In genomic region chr6:117237561-117237960, GRCh38 we compare ENCODE assay signal across 21 cellular contexts. TPM values are rescaled to one million over a fixed set of nuclear protein-coding genes. Genes with fewer than 3 reads are reported as not detected.
DNase-seq lines count a peak whose midpoint lies in the region; ATAC-seq, FAIRE-seq and TF ChIP-seq lines count a peak whose summit lies in the region.
"Had no signal": no experiment of that assay in that cellular context is flagged by ENCODE, and none has a peak within 500 bp of the region (broad histone marks: within the 10 kb centered on the region; RNA-seq: fewer than 3 reads in every experiment).

No MANE protein-coding gene starts in this region.

- H3K4me2 ChIP-seq in keratinocyte (ENCODE audit: control insufficient read depth, extremely low read depth, insufficient read depth, low read depth, low read length), result peak overlapping the region; percentile 45

- H3K27me3 ChIP-seq in keratinocyte (ENCODE audit: control insufficient read depth, extremely low read depth, insufficient read depth, low read length) (no peaks in the 10 kb centered on the region), small intestine (ENCODE audit: control insufficient read depth in 2 of 2, insufficient read depth in 2 of 2, low read length in 2 of 2) (no peaks in the 10 kb centered on the region)
- H3K27me3 ChIP-seq: body of pancreas, neutrophil had no signal

- peaks cover 9% of the 10 kb centered on the region for H3K27me3 Mint-ChIP-seq in chondrocyte (ENCODE audit: low read depth)
- H3K27me3 Mint-ChIP-seq: activated T-cell treated with anti-CD3 and anti-CD28 coated beads, Interleukin-2, amount 50 U/mL, for 24 hours had no signal

- H3K4me1 Mint-ChIP-seq in chondrocyte (ENCODE audit: low read depth), result no peaks in the 10 kb centered on the region
- H3K4me1 Mint-ChIP-seq: stimulated activated naive B cell treated with anti-CD40 and anti-IgM and Interleukin-4, amounts not matched to agents 10 μg/mL and 1 μg/mL and 100 μg/mL, for 72 hours had no signal

- TF ChIP-seq CTCF in keratinocyte (optimal IDR thresholded peaks at IDR 0.05 in 1 of 3, IDR thresholded peaks at IDR 0.05 in 1 of 3, conservative IDR thresholded peaks at IDR 0.05 in 1 of 3; ENCODE audit: extremely low read depth in 1 of 3, insufficient read depth in 2 of 3, low read length in 3 of 3) (no peak), chondrocyte (IDR thresholded peaks at IDR 0.05) (no peak)

- H3K36me3 ChIP-seq in keratinocyte (ENCODE audit: control insufficient read depth in 2 of 2, extremely low read depth in 1 of 2, insufficient read depth in 2 of 2, low read length in 2 of 2) (no peaks in the 10 kb centered on the region), small intestine (ENCODE audit: control insufficient read depth in 2 of 2, insufficient read depth in 2 of 2, low read length in 2 of 2) (no peaks in the 10 kb centered on the region)
- H3K36me3 ChIP-seq: neutrophil, WERI-Rb-1 had no signal

- no peaks in the 10 kb centered on the region for H3K9me1 ChIP-seq in keratinocyte (ENCODE audit: control insufficient read depth, extremely low read depth, insufficient read depth, low read length)

- dilution Hi-C loops in keratinocyte (cut with MboI; ENCODE audit: extremely low pct_ligation_motif_present, low sequenced_read_pairs), result no loop called here

- H3K9ac ChIP-seq in keratinocyte (ENCODE audit: control insufficient read depth, extremely low read depth, insufficient read depth, low read length), result no peak overlapping the region

- 69 to 79% (median 71%) methylated on average over 2 of the region's 2 CpGs for WGBS in small intestine, 3 donors

- H3K4me1 ChIP-seq in keratinocyte (ENCODE audit: control insufficient read depth, extremely low read depth, insufficient read depth, low read length) (peaks cover 9% of the 10 kb centered on the region), small intestine (ENCODE audit: control insufficient read depth in 2 of 2, insufficient read depth in 1 of 2, low read depth in 1 of 2, low read length in 1 of 2) (no peaks in the 10 kb centered on the region)
- H3K4me1 ChIP-seq: body of pancreas had no signal

- no peaks in the 10 kb centered on the region for H4K20me1 ChIP-seq in keratinocyte (ENCODE audit: control insufficient read depth, extremely low read depth, insufficient read depth, low read length)

- peak; percentile 46 for DNase-seq in EL
- DNase-seq in M059J (ENCODE audit: low read depth), result peak; percentile 51
- peak; percentile 26 for DNase-seq in amniotic epithelial cell (ENCODE audit: low read depth)
- DNase-seq in keratinocyte (ENCODE audit: low read depth, low spot score), result no peak
- no peak for DNase-seq in T-helper 2 cell
- no peak for DNase-seq in small intestine
- DNase-seq in chondrocyte (ENCODE audit: low spot score), result no peak
- DNase-seq: activated CD4-positive, alpha-beta memory T cell treated with anti-CD3 and anti-CD28 coated beads for 36 hours; activated naive CD4-positive, alpha-beta T cell treated with anti-CD3 and anti-CD28 coated beads, Interleukin-2, amount 50 U/mL, for 16 hours; activated T-cell treated with anti-CD3 and anti-CD28 coated beads, Interleukin-2, amount 50 U/mL, for 24 hours; body of pancreas; mucosa of descending colon; NCI-H146; RPMI8226; stimulated activated naive B cell treated with anti-CD40 and anti-IgM and Interleukin-4, amounts not matched to agents 10 μg/mL and 1 μg/mL and 100 μg/mL, for 72 hours; WERI-Rb-1 had no signal

- no peak overlapping the region for H3K4me3 Mint-ChIP-seq in chondrocyte (ENCODE audit: unreplicated experiment)
- H3K4me3 Mint-ChIP-seq: activated CD4-positive, alpha-beta memory T cell treated with anti-CD3 and anti-CD28 coated beads for 36 hours; activated T-cell treated with anti-CD3 and anti-CD28 coated beads, Interleukin-2, amount 50 U/mL, for 24 hours; stimulated activated naive B cell treated with anti-CD40 and anti-IgM and Interleukin-4, amounts not matched to agents 10 μg/mL and 1 μg/mL and 100 μg/mL, for 72 hours had no signal

- no peaks in the 10 kb centered on the region for H3K36me3 Mint-ChIP-seq in chondrocyte (ENCODE audit: low read depth)
- H3K36me3 Mint-ChIP-seq: activated CD4-positive, alpha-beta memory T cell treated with anti-CD3 and anti-CD28 coated beads for 36 hours; stimulated activated naive B cell treated with anti-CD40 and anti-IgM and Interleukin-4, amounts not matched to agents 10 μg/mL and 1 μg/mL and 100 μg/mL, for 72 hours had no signal

- H3K27ac ChIP-seq in keratinocyte (ENCODE audit: control insufficient read depth, insufficient read depth, low read length) (no peak overlapping the region), small intestine (ENCODE audit: low read depth in 1 of 2, low read length in 1 of 2) (no peak overlapping the region)
- H3K27ac ChIP-seq: body of pancreas, neutrophil, WERI-Rb-1 had no signal

- no peak for ATAC-seq in GM19455 (IDR thresholded peaks at IDR 0.05; ENCODE audit: unreplicated experiment)
- ATAC-seq: body of pancreas; left lobe of liver; mucosa of descending colon; stimulated activated naive B cell treated with anti-CD40 and anti-IgM and Interleukin-4, amounts not matched to agents 10 μg/mL and 1 μg/mL and 100 μg/mL, for 72 hours had no signal

- H3K79me2 ChIP-seq in keratinocyte (ENCODE audit: control insufficient read depth, insufficient read depth, low read length), result no peaks in the 10 kb centered on the region

- H3K4me3 ChIP-seq in keratinocyte (ENCODE audit: control insufficient read depth in 2 of 3, extremely low read depth in 1 of 3, insufficient read depth in 2 of 3, low read depth in 1 of 3, low read length in 3 of 3), result peak overlapping the region in 2 of 3 experiments; percentile 23 to 24
- H3K4me3 ChIP-seq in small intestine (ENCODE audit: low read depth in 1 of 2, low read length in 2 of 2), result no peak overlapping the region
- H3K4me3 ChIP-seq: body of pancreas, mucosa of descending colon had no signal

- no peaks in the 10 kb centered on the region for H3K9me3 ChIP-seq in keratinocyte (ENCODE audit: control insufficient read depth, low read depth, low read length)
- H3K9me3 ChIP-seq in small intestine (ENCODE audit: control insufficient read depth, low read depth), result no peaks in the 10 kb centered on the region
- H3K9me3 ChIP-seq: body of pancreas, mucosa of descending colon, neutrophil had no signal

- no peak overlapping the region for H2AFZ ChIP-seq in keratinocyte (ENCODE audit: control insufficient read depth, low read length)

- peak; percentile 78 for FAIRE-seq in keratinocyte (lab: Jason Lieb, UNC)
- FAIRE-seq in small intestine (lab: Jason Lieb, UNC), result no peak

- no peaks in the 10 kb centered on the region for H3K9me3 Mint-ChIP-seq in chondrocyte (ENCODE audit: low read depth)
- H3K9me3 Mint-ChIP-seq: activated CD4-positive, alpha-beta memory T cell treated with anti-CD3 and anti-CD28 coated beads for 36 hours; activated T-cell treated with anti-CD3 and anti-CD28 coated beads, Interleukin-2, amount 50 U/mL, for 24 hours; stimulated activated naive B cell treated with anti-CD40 and anti-IgM and Interleukin-4, amounts not matched to agents 10 μg/mL and 1 μg/mL and 100 μg/mL, for 72 hours had no signal

- H3K27ac Mint-ChIP-seq in chondrocyte (ENCODE audit: unreplicated experiment), result no peak overlapping the region
- H3K27ac Mint-ChIP-seq: activated CD4-positive, alpha-beta memory T cell treated with anti-CD3 and anti-CD28 coated beads for 36 hours; activated T-cell treated with anti-CD3 and anti-CD28 coated beads, Interleukin-2, amount 50 U/mL, for 24 hours; stimulated activated naive B cell treated with anti-CD40 and anti-IgM and Interleukin-4, amounts not matched to agents 10 μg/mL and 1 μg/mL and 100 μg/mL, for 72 hours had no signal

RNA-seq across cellular contexts. Expression of gene VGLL2, which starts 27.8 kb away (rescaled TPM):
- not detected in 2 replicates for total RNA-seq in M059J (2014; rRNA removed; shearing (Covaris generic))
- polyA plus RNA-seq in keratinocyte (not detected in 3 replicates), small intestine (not detected)
- not detected for polyA plus RNA-seq in keratinocyte (2011; ENCODE audit: low read depth)
- not detected in 2 replicates for polyA plus RNA-seq in keratinocyte (2011; cell fraction: cytosol; rRNA removed)
- not detected in 2 replicates for polyA plus RNA-seq in keratinocyte (2011; cell fraction: nucleus; rRNA removed)
- not detected in 2 replicates for polyA plus RNA-seq in keratinocyte (2012; ENCODE audit: low replicate concordance)
- not detected in 3 replicates for polyA minus RNA-seq in keratinocyte
- polyA minus RNA-seq in keratinocyte (2011; cell fraction: cytosol; rRNA and poly(A)+ RNA removed), result not detected
- polyA minus RNA-seq in keratinocyte (2011; cell fraction: nucleus; rRNA and poly(A)+ RNA removed), result not detected in 2 replicates
- total RNA-seq in chondrocyte, result not detected in 3 replicates
- total RNA-seq: activated CD4-positive, alpha-beta memory T cell treated with anti-CD3 and anti-CD28 coated beads for 36 hours; dermis microvascular lymphatic vessel endothelial cell; G401; left lobe of liver; mucosa of descending colon had no signal

Comparison
In these comparisons a context has a peak if more than half of its experiments do, and no peak if none do; other contexts are left out.
1. DNase-seq: peak in EL (single experiment), M059J (single experiment) and amniotic epithelial cell (single experiment); none in keratinocyte (single experiment), T-helper 2 cell (0 of 5), small intestine (single experiment) and chondrocyte (single experiment).
2. H3K4me3 ChIP-seq: peak in keratinocyte (2 of 3); none in small intestine (0 of 2).